ENCODE assay signal across 8 cellular contexts in genomic region chr19:49850487-49851342, GRCh38. TPM values are rescaled to one million over a fixed set of nuclear protein-coding genes. Genes with fewer than 3 reads are reported as not detected.
DNase-seq lines count a peak whose midpoint lies in the region; ATAC-seq, FAIRE-seq and TF ChIP-seq lines count a peak whose summit lies in the region.

TSS of gene PTOV1 (plus strand) at chr19:49851159.

- ATAC-seq in HG02623 (IDR thresholded peaks at IDR 0.05; ENCODE audit: unreplicated experiment) (peak; percentile 54), Right ventricle myocardium inferior (peak; percentile 96), pancreas (peak; percentile 91 to 94 (median 92))

- WGBS in pancreas, 2 donors, result 1% methylated on average over 70 to 98 of the region's 98 CpGs
- WGBS in thyroid gland, 2 donors, result 2 to 4% methylated on average over 20 to 31 of the region's 98 CpGs

- peak within 1 kb of the TSS; percentile 83 for H3K4me3 Mint-ChIP-seq in activated naive CD8-positive, alpha-beta T cell treated with anti-CD3 and anti-CD28 coated beads for 36 hours

- H3K27me3 ChIP-seq in GM06990 (replicated peaks; ENCODE audit: control insufficient read depth, insufficient read depth, low read length), result no peaks in the 10 kb centered on the region
- no peaks in the 10 kb centered on the region for H3K27me3 ChIP-seq in pancreas
- H3K27me3 ChIP-seq in thyroid gland, result no peaks in the 10 kb centered on the region

- intact Hi-C loops in Right ventricle myocardium inferior (cut with DNase I) (loop anchor here (2.0 kb wide), 3 partner anchors 16 to 84 kb away; partner anchors contain the start of genes AP2A1, FUZ and PNKP), pancreas (cut with DNase I) (no loop called here), thyroid gland (cut with DNase I) (loop anchor here (5.0 kb wide), 1 partner anchor 33 kb away; the partner anchor contains the start of gene MED25)

- H3K36me3 ChIP-seq in GM06990 (ENCODE audit: control insufficient read depth, insufficient read depth, low read length) (peaks cover 6% of the 10 kb centered on the region), pancreas (peaks cover 0 to 7% (median 0%) of the 10 kb centered on the region in 3 donors), thyroid gland (peaks cover 7 to 9% of the 10 kb centered on the region in 2 donors)

- TF ChIP-seq CTCF in GM06990 (IDR thresholded peaks at IDR 0.05; ENCODE audit: insufficient read depth, low read length, poor library complexity, severe bottlenecking) (no peak), pancreas (IDR thresholded peaks at IDR 0.05) (no peak), thyroid gland (IDR thresholded peaks at IDR 0.05) (no peak)

- H3K36me3 Mint-ChIP-seq in activated naive CD8-positive, alpha-beta T cell treated with anti-CD3 and anti-CD28 coated beads for 36 hours, result peaks cover 16% of the 10 kb centered on the region

- H3K4me1 ChIP-seq in pancreas (peaks cover 0 to 9% (median 0%) of the 10 kb centered on the region in 3 donors), thyroid gland (peaks cover 20% of the 10 kb centered on the region in 2 donors)

- H3K27ac Mint-ChIP-seq in activated naive CD8-positive, alpha-beta T cell treated with anti-CD3 and anti-CD28 coated beads for 36 hours, result peak within 1 kb of the TSS; percentile 90

- H3K4me3 ChIP-seq in GM06990 (replicated peaks; ENCODE audit: low read depth, low read length) (peak within 1 kb of the TSS; percentile 70), pancreas (peak within 1 kb of the TSS; percentile 77 to 93 (median 88)), thyroid gland (replicated peaks in 1 of 3) (peak within 1 kb of the TSS; percentile 41 to 99 (median 81))

- FAIRE-seq in pancreas (lab: Jason Lieb, UNC), result no peak

- H3K27ac ChIP-seq in pancreas, result peak within 1 kb of the TSS; percentile 100
- H3K27ac ChIP-seq in thyroid gland, result peak within 1 kb of the TSS; percentile 98 to 100 (median 99)

- H3K4me1 Mint-ChIP-seq in activated naive CD8-positive, alpha-beta T cell treated with anti-CD3 and anti-CD28 coated beads for 36 hours, result peaks cover 38% of the 10 kb centered on the region

- H3K9me3 Mint-ChIP-seq in activated naive CD8-positive, alpha-beta T cell treated with anti-CD3 and anti-CD28 coated beads for 36 hours, result peaks cover 12% of the 10 kb centered on the region

- peaks cover 3% of the 10 kb centered on the region for H3K27me3 Mint-ChIP-seq in activated naive CD8-positive, alpha-beta T cell treated with anti-CD3 and anti-CD28 coated beads for 36 hours

- peak; percentile 93 for DNase-seq in GM06990 (ENCODE audit: extremely low read depth, insufficient read length)
- DNase-seq in NCI-H1105 treated with DMSO at 0.1 percent for 48 hours (lab: John Stamatoyannopoulos, UW), result peak; percentile 89
- peak; percentile 50 for DNase-seq in SKM-1 treated with dmso at 0.1 percent for 144 hours (lab: John Stamatoyannopoulos, UW; ENCODE audit: unreplicated experiment)
- DNase-seq in activated naive CD8-positive, alpha-beta T cell treated with anti-CD3 and anti-CD28 coated beads for 36 hours, result peak; percentile 91
- DNase-seq in Right ventricle myocardium inferior (ENCODE audit: missing footprints), result peak; percentile 96
- DNase-seq in pancreas, result peak; percentile 88 to 97 (median 94)
- DNase-seq in thyroid gland, result peak; percentile 89 to 91

- TF ChIP-seq POLR2A in thyroid gland (IDR thresholded peaks at IDR 0.05), result peak in 1 of 2 donors; percentile 81

- H3K9me3 ChIP-seq in pancreas, result no peaks in the 10 kb centered on the region
- no peaks in the 10 kb centered on the region for H3K9me3 ChIP-seq in thyroid gland

RNA-seq across cellular contexts. Expression of gene PTOV1, which starts in this region (rescaled TPM):
- 10 to 100 TPM; 73.9 to 76.4 TPM for total RNA-seq in activated naive CD8-positive, alpha-beta T cell treated with anti-CD3 and anti-CD28 coated beads for 36 hours
- total RNA-seq in Right ventricle myocardium inferior (122 TPM), pancreas (100 to 1,000 TPM in 1 of 6 donors, 10 to 100 TPM in 5; 48.8 to 116 (median 72.8) TPM), thyroid gland (100 to 1,000 TPM in 2 of 4 donors, 10 to 100 TPM in 2; 88.3 to 148 (median 98.9) TPM)
- polyA plus RNA-seq in pancreas, result 100 to 1,000 TPM; 177 to 191 TPM

Comparison
In these comparisons a context has a peak if more than half of its experiments do, and no peak if none do; other contexts are left out.
1. Peak in every context shown above with its lines: DNase-seq, ATAC-seq, H3K4me3 ChIP-seq and H3K27ac ChIP-seq.
2. intact Hi-C loops: an anchor here in Right ventricle myocardium inferior (2.0 kb wide) and thyroid gland (5.0 kb wide); none called in pancreas.